In genomic region chr16:78560997-78561396, GRCh38 we compare ENCODE assay signal across 29 cellular contexts.
"Had no signal": no experiment of that assay in that cellular context is flagged by ENCODE, and none has a peak within 500 bp of the region (broad histone marks: within the 10 kb centered on the region; RNA-seq: fewer than 3 reads in every experiment).

No MANE protein-coding gene starts in this region.

- H3K9me3 ChIP-seq: stomach, suprapubic skin, testis, thoracic aorta, thyroid gland, tibial artery, tibial nerve, transverse colon, upper lobe of left lung, upper lobe of right lung, uterus, vagina had no signal

- DNase-seq: stimulated activated CD4-positive, alpha-beta T cell treated with anti-CD3 and anti-CD28 coated beads, Interleukin-2, amount 100 ng/mL, for 48 hours; stimulated activated CD4-positive, alpha-beta T cell treated with anti-CD3 and anti-CD28 coated beads, Interleukin-4, amount 100 ng/mL, for 1 hour; stimulated activated CD4-positive, alpha-beta T cell treated with anti-CD3 and anti-CD28 coated beads, Interleukin-4, amount 100 ng/mL, for 24 hours; stimulated activated CD4-positive, alpha-beta T cell treated with anti-CD3 and anti-CD28 coated beads, Interleukin-4, amount 100 ng/mL, for 4 hours; stimulated activated CD8-positive, alpha-beta memory T cell treated with anti-CD3 and anti-CD28 coated beads, Interleukin-4, amount 100 ng/mL, for 48 hours; stimulated activated naive B cell treated with anti-CD40 and anti-IgM and Interleukin-4, amounts not matched to agents 10 μg/mL and 1 μg/mL and 100 μg/mL, for 72 hours; stimulated activated naive CD4-positive, alpha-beta T cell; stimulated activated naive CD4-positive, alpha-beta T cell treated with Interleukin-2 at 50 U/mL for 16 hours; stimulated activated naive CD8-positive, alpha-beta T cell treated with anti-CD3 and anti-CD28 coated beads, Interleukin-15, amount 100 ng/mL, for 72 hours; stimulated activated naive CD8-positive, alpha-beta T cell treated with anti-CD3 and anti-CD28 coated beads, Interleukin-15, Interleukin-2, amounts not matched to agents 100 U/mL and 50 U/mL, for 24 hours; stomach; substantia nigra; testis; thyroid gland; tibial artery; transverse colon; trophoblast cell; upper lobe of left lung; upper lobe of right lung; uterus had no signal

- H3K4me1 ChIP-seq: stomach, testis, tibial artery, tibial nerve, transverse colon, upper lobe of right lung, uterus, vagina had no signal

- H3K27ac ChIP-seq: stomach, suprapubic skin, testis, thoracic aorta, thyroid gland, tibial artery, tibial nerve, transverse colon, upper lobe of left lung, upper lobe of right lung, vagina had no signal

- FAIRE-seq: urothelium cell line had no signal

- H3K27me3 Mint-ChIP-seq: stimulated activated memory B cell treated with anti-CD40 and anti-IgM and Interleukin-4, amounts not matched to agents 10 μg/mL and 1 μg/mL and 100 μg/mL, for 72 hours; stimulated activated naive B cell treated with anti-CD40 and anti-IgM and Interleukin-4, amounts not matched to agents 10 μg/mL and 1 μg/mL and 100 μg/mL, for 72 hours; stimulated activated naive CD8-positive, alpha-beta T cell treated with anti-CD3 and anti-CD28 coated beads, Interleukin-15, amount 100 ng/mL, for 72 hours; stimulated activated naive CD8-positive, alpha-beta T cell treated with anti-CD3 and anti-CD28 coated beads, Interleukin-15, Interleukin-2, amounts not matched to agents 100 ng/mL and 50 ng/mL, for 24 hours had no signal

- H3K4me3 ChIP-seq: stomach, suprapubic skin, testis, thoracic aorta, thyroid gland, tibial artery, tibial nerve, transverse colon, upper lobe of left lung, upper lobe of right lung, uterus, vagina had no signal

- H3K36me3 ChIP-seq: stomach, suprapubic skin, thoracic aorta, thyroid gland, tibial artery, tibial nerve, transverse colon, upper lobe of left lung, upper lobe of right lung, uterus, vagina had no signal

- H3K27me3 ChIP-seq: stomach, suprapubic skin, testis, thyroid gland, tibial artery, tibial nerve, transverse colon, upper lobe of left lung, upper lobe of right lung, uterus, vagina had no signal

- H3K27ac Mint-ChIP-seq: stimulated activated effector memory CD8-positive, alpha-beta T cell treated with anti-CD3 and anti-CD28 coated beads, Interleukin-12 subunit alpha, Interleukin-12 subunit beta, amount 100 ng/mL, for 72 hours; stimulated activated memory B cell treated with anti-CD40 and anti-IgM and Interleukin-4, amounts not matched to agents 10 μg/mL and 1 μg/mL and 100 μg/mL, for 72 hours; stimulated activated naive B cell treated with anti-CD40 and anti-IgM and Interleukin-4, amounts not matched to agents 10 μg/mL and 1 μg/mL and 100 μg/mL, for 72 hours; stimulated activated naive CD8-positive, alpha-beta T cell treated with anti-CD3 and anti-CD28 coated beads, Interleukin-15, Interleukin-2, amounts not matched to agents 100 ng/mL and 50 ng/mL, for 24 hours; type B pancreatic cell had no signal

- H3K4me1 Mint-ChIP-seq: stimulated activated effector memory CD8-positive, alpha-beta T cell treated with anti-CD3 and anti-CD28 coated beads, Interleukin-12 subunit alpha, Interleukin-12 subunit beta, amount 100 ng/mL, for 72 hours; stimulated activated memory B cell treated with anti-CD40 and anti-IgM and Interleukin-4, amounts not matched to agents 10 μg/mL and 1 μg/mL and 100 μg/mL, for 72 hours; stimulated activated naive CD8-positive, alpha-beta T cell treated with anti-CD3 and anti-CD28 coated beads, Interleukin-15, amount 100 ng/mL, for 72 hours had no signal

- H3K9me3 Mint-ChIP-seq: stimulated activated effector memory CD8-positive, alpha-beta T cell treated with anti-CD3 and anti-CD28 coated beads, Interleukin-12 subunit alpha, Interleukin-12 subunit beta, amount 100 ng/mL, for 72 hours had no signal

- ATAC-seq: stimulated activated effector memory CD8-positive, alpha-beta T cell treated with anti-CD3 and anti-CD28 coated beads, Interleukin-12 subunit alpha, Interleukin-12 subunit beta, amount 100 ng/mL, for 72 hours; stimulated activated memory B cell treated with anti-CD40 and anti-IgM and Interleukin-4, amounts not matched to agents 10 μg/mL and 1 μg/mL and 100 μg/mL, for 72 hours; stimulated activated naive B cell treated with anti-CD40 and anti-IgM and Interleukin-4, amounts not matched to agents 10 μg/mL and 1 μg/mL and 100 μg/mL, for 72 hours; stimulated activated naive CD8-positive, alpha-beta T cell treated with anti-CD3 and anti-CD28 coated beads, Interleukin-15, amount 100 ng/mL, for 72 hours; stimulated activated naive CD8-positive, alpha-beta T cell treated with anti-CD3 and anti-CD28 coated beads, Interleukin-15, Interleukin-2, amounts not matched to agents 100 U/mL and 50 U/mL, for 24 hours; upper lobe of right lung had no signal

- H3K36me3 Mint-ChIP-seq: stimulated activated effector memory CD8-positive, alpha-beta T cell treated with anti-CD3 and anti-CD28 coated beads, Interleukin-12 subunit alpha, Interleukin-12 subunit beta, amount 100 ng/mL, for 72 hours had no signal

- H3K4me3 Mint-ChIP-seq: stimulated activated effector memory CD8-positive, alpha-beta T cell treated with anti-CD3 and anti-CD28 coated beads, Interleukin-12 subunit alpha, Interleukin-12 subunit beta, amount 100 ng/mL, for 72 hours; stimulated activated memory B cell treated with anti-CD40 and anti-IgM and Interleukin-4, amounts not matched to agents 10 μg/mL and 1 μg/mL and 100 μg/mL, for 72 hours; stimulated activated naive B cell treated with anti-CD40 and anti-IgM and Interleukin-4, amounts not matched to agents 10 μg/mL and 1 μg/mL and 100 μg/mL, for 72 hours; stimulated activated naive CD8-positive, alpha-beta T cell treated with anti-CD3 and anti-CD28 coated beads, Interleukin-15, amount 100 ng/mL, for 72 hours; stimulated activated naive CD8-positive, alpha-beta T cell treated with anti-CD3 and anti-CD28 coated beads, Interleukin-15, Interleukin-2, amounts not matched to agents 100 ng/mL and 50 ng/mL, for 24 hours; type B pancreatic cell had no signal
